Comparison of ENCODE assay signal across 13 cellular contexts in the genomic region with DNA sequence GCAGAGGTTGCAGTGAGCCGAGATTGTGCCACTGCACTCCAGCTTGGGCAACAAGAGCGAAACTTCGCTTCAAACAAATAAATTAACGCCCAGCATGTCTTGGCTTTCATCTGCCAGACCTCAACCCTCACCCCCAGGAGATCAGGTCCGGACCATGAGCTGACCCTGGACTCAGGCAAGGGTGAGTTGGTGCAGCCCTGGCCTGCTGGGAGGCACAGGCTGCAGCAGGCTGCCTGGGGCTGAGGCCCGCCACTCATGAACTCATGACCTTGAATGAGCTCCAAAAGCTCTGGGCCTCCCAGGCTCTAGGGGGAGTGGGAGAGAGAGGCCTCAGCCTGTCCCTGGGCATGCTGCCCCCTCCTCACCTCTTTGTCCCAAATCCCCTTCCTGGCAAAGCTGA. TPM values are rescaled to one million over a fixed set of nuclear protein-coding genes. Genes with fewer than 3 reads are reported as not detected.
DNase-seq lines count a peak whose midpoint lies in the region; ATAC-seq and TF ChIP-seq lines count a peak whose summit lies in the region.
"Not testable (repeated sequence)": the region's sequence is repeated elsewhere in the genome, so short reads cannot be mapped to it uniquely, and the experiment has no call there.
"Had no signal": no experiment of that assay in that cellular context is flagged by ENCODE, and none has a peak within 500 bp of the region (broad histone marks: within the 10 kb centered on the region; RNA-seq: fewer than 3 reads in every experiment).

No MANE protein-coding gene starts in this region.

- H3K27me3 Mint-ChIP-seq in endodermal cell (ENCODE audit: insufficient read depth); natural killer cell treated with Interleukin-12 subunit alpha and Interleukin-12 subunit beta and Interleukin-15 and Interleukin-18, amount 100 ng/mL, for 72 hours: not testable (repeated sequence)

- 98 to 100% methylated on average over 2 to 6 of the region's 6 CpGs for WGBS in endodermal cell (ENCODE audit: insufficient coverage in 1 of 2, insufficient read length in 1 of 2), 2 experiments
- 93 to 94% methylated on average over 6 of the region's 6 CpGs for WGBS in sigmoid colon, 2 donors

- H3K36me3 Mint-ChIP-seq in endodermal cell (ENCODE audit: low read depth); natural killer cell treated with Interleukin-12 subunit alpha and Interleukin-12 subunit beta and Interleukin-15 and Interleukin-18, amount 100 ng/mL, for 72 hours: not testable (repeated sequence)

- H3K4me1 ChIP-seq in endodermal cell (ENCODE audit: control insufficient read depth, insufficient read depth, low read length); sigmoid colon: not testable (repeated sequence)

- not testable (repeated sequence) for TF ChIP-seq CTCF in endodermal cell (conservative IDR thresholded peaks at IDR 0.05); sigmoid colon (IDR thresholded peaks at IDR 0.05)

- not testable (repeated sequence) for H3K9me3 Mint-ChIP-seq in endodermal cell; natural killer cell treated with Interleukin-12 subunit alpha and Interleukin-12 subunit beta and Interleukin-15 and Interleukin-18, amount 100 ng/mL, for 72 hours

- not testable (repeated sequence) for H3K9me3 ChIP-seq in endodermal cell (ENCODE audit: control insufficient read depth, low read length); sigmoid colon

- not testable (repeated sequence) for ATAC-seq in natural killer cell treated with Interleukin-12 subunit alpha and Interleukin-12 subunit beta and Interleukin-15 and Interleukin-18, amount 100 ng/mL, for 72 hours

- not testable (repeated sequence) for H3K4me3 Mint-ChIP-seq in endodermal cell; natural killer cell treated with Interleukin-12 subunit alpha and Interleukin-12 subunit beta and Interleukin-15 and Interleukin-18, amount 100 ng/mL, for 72 hours

- DNase-seq in ELF-1 (ENCODE audit: low read depth, low spot score) (peak; percentile 14), NAMALWA (ENCODE audit: low spot score) (peak; percentile 9), SK-N-DZ (ENCODE audit: low spot score) (peak; percentile 6), endodermal cell (peak; percentile 62), islet precursor cell (peak; percentile 53), sigmoid colon (peak; percentile 7)
- DNase-seq in natural killer cell treated with Interleukin-12 subunit alpha and Interleukin-12 subunit beta and Interleukin-15 and Interleukin-18, amount 100 ng/mL, for 72 hours (ENCODE audit: low spot score), result peak; percentile 45

- H3K27ac Mint-ChIP-seq in endodermal cell; natural killer cell treated with Interleukin-12 subunit alpha and Interleukin-12 subunit beta and Interleukin-15 and Interleukin-18, amount 100 ng/mL, for 72 hours: not testable (repeated sequence)

- H3K27ac ChIP-seq in endodermal cell (ENCODE audit: low read depth, low read length); sigmoid colon: not testable (repeated sequence)

- H3K4me1 Mint-ChIP-seq in endodermal cell; natural killer cell treated with Interleukin-12 subunit alpha and Interleukin-12 subunit beta and Interleukin-15 and Interleukin-18, amount 100 ng/mL, for 72 hours (ENCODE audit: low read depth in 2 of 2): not testable (repeated sequence)

- not testable (repeated sequence) for TF ChIP-seq POLR2A in sigmoid colon (IDR thresholded peaks at IDR 0.05)

- TF ChIP-seq EP300 in sigmoid colon (IDR thresholded peaks at IDR 0.05), result not testable (repeated sequence)

- intact Hi-C loops in sigmoid colon (cut with DNase I), result not testable (repeated sequence)

- H3K27me3 ChIP-seq in endodermal cell (ENCODE audit: control insufficient read depth, insufficient read depth, low read length, poor library complexity, severe bottlenecking); sigmoid colon: not testable (repeated sequence)

- not testable (repeated sequence) for H3K36me3 ChIP-seq in endodermal cell (ENCODE audit: control insufficient read depth, insufficient read depth, low read length); sigmoid colon

- H3K4me3 ChIP-seq in endodermal cell (ENCODE audit: low read length); sigmoid colon: not testable (repeated sequence)

- not testable (repeated sequence) for H3K9ac ChIP-seq in endodermal cell (ENCODE audit: extremely low read depth, low read length, poor library complexity, severe bottlenecking)

RNA-seq across cellular contexts. Expression of gene NCF1, which starts 1.7 kb away (rescaled TPM):
- polyA plus RNA-seq in SK-N-DZ (2014; cell fraction: cytosol; rRNA removed), result not detected in 2 replicates
- polyA plus RNA-seq in SK-N-DZ (2014; cell fraction: nucleus; rRNA removed), result not detected in 2 replicates
- total RNA-seq in endodermal cell (under 1 TPM in 1 of 2 donors, not detected in 1; 0.37 TPM), sigmoid colon (1 to 10 TPM; 1.2 to 7.1 (median 4.0) TPM)
- 0.14 TPM for polyA plus RNA-seq in endodermal cell (2013, experiment 1 of 2)
- polyA plus RNA-seq in endodermal cell (2013, experiment 2 of 2), result not detected
- 10 to 100 TPM; 23.8 to 48.8 TPM for total RNA-seq in natural killer cell treated with Interleukin-12 subunit alpha and Interleukin-12 subunit beta and Interleukin-15 and Interleukin-18, amount 100 ng/mL, for 72 hours
- polyA plus RNA-seq in sigmoid colon, result 10 to 100 TPM in 2 of 3 donors, 1 to 10 TPM in 1; 9.0 to 27.8 (median 10.9) TPM
- total RNA-seq: A673, H4, M059J, PC-3, RPMI7951, SJSA1 had no signal

Comparison
In these comparisons a context has a peak if more than half of its experiments do, and no peak if none do; other contexts are left out.
1. DNase-seq: peak in every context shown above with its lines; median percentile 62 in endodermal cell; 53 in islet precursor cell; 45 in natural killer cell treated with Interleukin-12 subunit alpha and Interleukin-12 subunit beta and Interleukin-15 and Interleukin-18, amount 100 ng/mL, for 72 hours; 14 in ELF-1; 9 in NAMALWA; 7 in sigmoid colon; 6 in SK-N-DZ.